14 cellular contexts compared by ENCODE assay signal in the genomic region with DNA sequence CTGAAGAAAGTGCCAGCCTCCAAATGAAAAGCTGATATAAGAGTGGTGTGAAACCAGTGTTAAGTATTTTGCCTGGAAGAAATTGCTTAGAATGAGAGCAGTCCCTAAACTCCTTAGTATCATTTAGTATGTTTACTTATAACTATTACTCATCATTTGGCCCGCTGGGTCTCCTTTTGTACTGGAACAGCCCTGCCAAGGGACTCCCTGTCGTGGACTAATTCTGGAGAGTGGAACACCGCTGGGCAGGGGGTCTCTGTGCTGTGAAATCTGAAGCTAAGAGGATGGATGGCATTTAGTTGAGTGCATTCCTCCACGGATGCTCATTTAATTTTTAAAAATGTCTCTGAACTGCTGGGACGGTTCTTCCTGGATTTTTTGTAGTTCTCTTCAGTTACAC.
"Had no signal": no experiment of that assay in that cellular context is flagged by ENCODE, and none has a peak within 500 bp of the region (broad histone marks: within the 10 kb centered on the region; RNA-seq: fewer than 3 reads in every experiment).

No MANE protein-coding gene starts in this region.

- H3K27me3 ChIP-seq: dorsolateral prefrontal cortex, heart left ventricle, pancreas, sigmoid colon had no signal

- H3K9me3 ChIP-seq: pancreas, sigmoid colon, thoracic aorta had no signal

- H3K4me3 ChIP-seq: dorsolateral prefrontal cortex, heart left ventricle, pancreas, sigmoid colon, thoracic aorta had no signal

- DNase-seq: activated CD4-positive, CD25-positive, alpha-beta regulatory T cell treated with anti-CD3 and anti-CD28 coated beads, Interleukin-2, amount 50 U/mL, for 72 hours; activated naive CD4-positive, alpha-beta T cell treated with Interleukin-2 at 50 U/mL for 16 hours; activated T-cell treated with anti-CD3 and anti-CD28 coated beads for 4 hours; anterior cingulate cortex; dorsolateral prefrontal cortex; endodermal cell; heart left ventricle; midbrain; pancreas; sigmoid colon; stimulated activated CD4-positive, alpha-beta T cell treated with anti-CD3 and anti-CD28 coated beads, Interleukin-12 subunit alpha, Interleukin-12 subunit beta, amount 100 ng/mL, for 4 hours; stimulated activated CD4-positive, alpha-beta T cell treated with anti-CD3 and anti-CD28 coated beads, Interleukin-2, amount 100 ng/mL, for 24 hours; T1000 had no signal

- H3K27ac ChIP-seq: dorsolateral prefrontal cortex, heart left ventricle, pancreas, sigmoid colon, thoracic aorta had no signal

- H3K36me3 ChIP-seq: heart left ventricle, pancreas, sigmoid colon, thoracic aorta had no signal

- H3K4me1 ChIP-seq: heart left ventricle, pancreas, sigmoid colon had no signal
